33 cellular contexts compared by ENCODE assay signal in the genomic region with DNA sequence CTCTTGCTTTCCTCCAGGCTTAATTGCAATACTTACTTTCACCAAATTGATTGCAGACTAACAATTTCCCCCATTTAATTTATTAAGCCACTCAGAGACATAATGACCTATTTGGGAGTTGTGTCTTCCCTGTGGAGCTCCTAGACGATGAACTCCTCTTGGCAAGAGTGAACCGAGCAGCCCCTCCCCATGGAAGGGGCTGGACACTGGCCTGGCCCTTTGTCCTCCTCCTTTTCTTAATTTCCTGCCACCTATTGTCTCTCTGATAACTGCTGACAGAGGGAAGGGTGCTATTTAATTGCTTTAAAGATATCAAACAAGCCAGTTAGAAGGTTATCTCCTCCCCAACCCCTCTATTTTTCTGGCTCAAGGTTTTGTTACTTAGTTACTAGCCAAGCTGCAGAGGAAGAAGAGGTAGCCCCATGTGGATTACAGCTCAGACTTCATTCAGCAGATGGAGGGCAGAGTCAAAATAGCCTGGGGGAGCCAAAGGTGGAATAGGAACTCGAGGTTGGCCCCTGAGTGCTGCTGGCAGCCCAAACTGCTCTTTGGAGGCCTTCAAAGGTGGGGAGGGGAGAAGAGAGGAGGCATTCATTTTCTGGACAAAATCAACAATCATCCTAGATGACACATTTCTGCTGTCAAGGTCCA. TPM values are rescaled to one million over a fixed set of nuclear protein-coding genes. Genes with fewer than 3 reads are reported as not detected.
DNase-seq lines count a peak whose midpoint lies in the region; ATAC-seq, FAIRE-seq and TF ChIP-seq lines count a peak whose summit lies in the region.
"Had no signal": no experiment of that assay in that cellular context is flagged by ENCODE, and none has a peak within 500 bp of the region (broad histone marks: within the 10 kb centered on the region; RNA-seq: fewer than 3 reads in every experiment).

No MANE protein-coding gene starts in this region.

- H3K4me3 ChIP-seq in GM23338: no peak overlapping the region
- H3K4me3 ChIP-seq: BLaER1 treated with 17β-estradiol and CSF1 and Interleukin-3, amounts not matched to agents 10 nM and 100 nM; GM23248; HAP-1; PC-9; SJCRH30 had no signal

- no peaks in the 10 kb centered on the region for H3K9me2 ChIP-seq in GM23338 (ENCODE audit: insufficient read depth)

- no peak overlapping the region for H3K4me2 ChIP-seq in GM23338
- H3K4me2 ChIP-seq: KMS-11, PC-9 had no signal

- H3K79me2 ChIP-seq in GM23338 (replicated peaks; ENCODE audit: insufficient read depth): no peaks in the 10 kb centered on the region

- H3K27me3 Mint-ChIP-seq in GM23338 (ENCODE audit: insufficient read depth, low read depth, poor library complexity): peaks cover 37% of the 10 kb centered on the region

- peaks cover 33% of the 10 kb centered on the region for H3K27me3 ChIP-seq in GM23338 (ENCODE audit: insufficient read depth)

- no peak overlapping the region for H3K4me3 Mint-ChIP-seq in GM23338
- H3K4me3 Mint-ChIP-seq: CD4-positive, alpha-beta T cell; HFFc6; IgD-negative memory B cell had no signal

- H3F3A ChIP-seq in GM23338 (replicated peaks; ENCODE audit: low read depth): peaks cover 5% of the 10 kb centered on the region; the same call in 1 of the 2 replicates

- H3K9me3 Mint-ChIP-seq in GM23338: no peaks in the 10 kb centered on the region; the same call in 1 of the 3 replicates
- H3K9me3 Mint-ChIP-seq: CD4-positive, alpha-beta T cell; HFFc6; IgD-negative memory B cell had no signal

- DNase-seq in NCI-H748 (lab: John Stamatoyannopoulos, UW; ENCODE audit: unreplicated experiment) (peak; percentile 17), NCI-H748 treated with DMSO at 0.1 percent for 48 hours (lab: John Stamatoyannopoulos, UW) (no peak), GM23338 (ENCODE audit: low spot score) (no peak), NCI-H146 treated with DMSO at 0.1 percent for 48 hours (lab: John Stamatoyannopoulos, UW; ENCODE audit: unreplicated experiment) (peak; percentile 44), islet precursor cell (peak; percentile 39), HTR-8/SVneo (ENCODE audit: insufficient read length, low spot score) (no peak), COLO668 (lab: John Stamatoyannopoulos, UW; ENCODE audit: unreplicated experiment) (no peak)
- DNase-seq: AML-193; CD4-positive, alpha-beta T cell; COR-L47; DMS79; EL; GF-D8; GM23248; HFFc6; NCI-H1092; NCI-H1694 treated with DMSO at 0.1 percent for 48 hours; NCI-H2081; NCI-H2171; NCI-H226; NCI-H510A; NCI-H774; PC-9; SJCRH30 had no signal

- no peaks in the 10 kb centered on the region; the same call in 2 of the 3 replicates for H3K36me3 Mint-ChIP-seq in GM23338 (ENCODE audit: low read depth)
- H3K36me3 Mint-ChIP-seq: IgD-negative memory B cell had no signal

- H3K27ac ChIP-seq in GM23338 (ENCODE audit: low read depth): no peak overlapping the region
- H3K27ac ChIP-seq: BLaER1 treated with 17β-estradiol and CSF1 and Interleukin-3, amounts not matched to agents 10 nM and 100 nM; GM23248; KMS-11; PC-9; SJCRH30 had no signal

- peak overlapping the region; percentile 67 for H2AFZ ChIP-seq in GM23338
- H2AFZ ChIP-seq: GM23248, PC-9 had no signal

- H4K20me1 ChIP-seq in GM23338 (replicated peaks; ENCODE audit: insufficient read depth): no peaks in the 10 kb centered on the region

- no peak overlapping the region for H3K27ac Mint-ChIP-seq in GM23338
- H3K27ac Mint-ChIP-seq: CD4-positive, alpha-beta T cell; HFFc6; IgD-negative memory B cell had no signal

- ATAC-seq in GM23338: no peak
- no peak for ATAC-seq in GM19351 (IDR thresholded peaks at IDR 0.05; ENCODE audit: unreplicated experiment)
- ATAC-seq: Right ventricle myocardium inferior, SK-N-SH treated with all-trans-retinoic acid at 6 μM for 48 hours had no signal

- no peak for TF ChIP-seq CTCF in GM23338 (conservative IDR thresholded peaks at IDR 0.05; ENCODE audit: low read depth in 2 of 2)

- peaks cover 32% of the 10 kb centered on the region for H3K4me1 ChIP-seq in GM23338 (ENCODE audit: insufficient read depth)
- H3K4me1 ChIP-seq: SJCRH30 had no signal

- peaks cover 44% of the 10 kb centered on the region for H3K4me1 Mint-ChIP-seq in GM23338

- H3K36me3 ChIP-seq in GM23338 (ENCODE audit: insufficient read depth): no peaks in the 10 kb centered on the region
- H3K36me3 ChIP-seq: BLaER1 treated with 17β-estradiol and CSF1 and Interleukin-3, amounts not matched to agents 10 nM and 100 nM; HAP-1; SJCRH30 had no signal

- no peak for FAIRE-seq in HTR-8/SVneo (lab: Jason Lieb, UNC)
- FAIRE-seq: A204.1, GM12891 had no signal

TF ChIP-seq in GM23338, 12 proteins besides CTCF, POLR2A, EP300 and RAD21:
- TF ChIP-seq ZNF331 (CRISPR knock-in tag; IDR thresholded peaks at IDR 0.05; ENCODE audit: low read depth) (no peak), EZH2 (IDR thresholded peaks at IDR 0.05; ENCODE audit: low read depth, unreplicated experiment) (no peak), NANOG (IDR thresholded peaks at IDR 0.05; ENCODE audit: borderline replicate concordance) (no peak), CREB1 (CRISPR knock-in tag; IDR thresholded peaks at IDR 0.05; ENCODE audit: low read depth) (no peak)

RNA-seq across cellular contexts. Expression of a gene that starts 3.7 kb away (rescaled TPM):
- total RNA-seq in GM23338 (2014; rRNA removed; shearing (Covaris generic)): 1.7 and 1.8 TPM in 2 replicates
- 1.1 and 1.4 TPM in 2 replicates for polyA plus RNA-seq in GM23338 (2016; fragmentation: Nextera tagmentation; extraction: Ambion mirVana)
- total RNA-seq: CD4-positive, alpha-beta T cell; GM23248; PC-9 had no signal
- polyA plus RNA-seq: IgD-negative memory B cell had no signal

RNA-seq across cellular contexts. Expression of a gene that starts 31.8 kb away (rescaled TPM):
- total RNA-seq in GM23338 (2014; rRNA removed; shearing (Covaris generic)): 11.9 and 15.0 TPM in 2 replicates
- polyA plus RNA-seq in GM23338 (2016; fragmentation: Nextera tagmentation; extraction: Ambion mirVana): 25.5 and 26.1 TPM in 2 replicates

Comparison
In these comparisons a context has a peak if more than half of its experiments do, and no peak if none do; other contexts are left out.
1. DNase-seq: peak in NCI-H748 (single experiment), NCI-H146 treated with DMSO at 0.1 percent for 48 hours (single experiment) and islet precursor cell (single experiment); none in NCI-H748 treated with DMSO at 0.1 percent for 48 hours (single experiment), GM23338 (single experiment), HTR-8/SVneo (single experiment) and COLO668 (single experiment).